In genomic region chr17:39814497-39814896, GRCh38 we compare ENCODE assay signal across 23 cellular contexts. TPM values are rescaled to one million over a fixed set of nuclear protein-coding genes. Genes with fewer than 3 reads are reported as not detected.
DNase-seq lines count a peak whose midpoint lies in the region; ATAC-seq and FAIRE-seq lines count a peak whose summit lies in the region.
"Had no signal": no experiment of that assay in that cellular context is flagged by ENCODE, and none has a peak within 500 bp of the region (broad histone marks: within the 10 kb centered on the region; RNA-seq: fewer than 3 reads in every experiment).

No MANE protein-coding gene starts in this region.

- H3K4me1 Mint-ChIP-seq in activated CD8-positive, alpha-beta memory T cell treated with anti-CD3 and anti-CD28 coated beads, Interleukin-2, amount 10 ng/mL, durations not matched to agents 7 days and 5 days, result peaks cover 65% of the 10 kb centered on the region
- H3K4me1 Mint-ChIP-seq in activated T-helper 17 cell treated with anti-CD3 and anti-CD28 coated beads, Interleukin-2, amount 50 U/mL, for 72 hours, result peaks cover 45% of the 10 kb centered on the region
- H3K4me1 Mint-ChIP-seq in natural killer cell treated with Interleukin-12 subunit alpha and Interleukin-12 subunit beta and Interleukin-15 and Interleukin-18, amount 100 ng/mL, for 72 hours (ENCODE audit: low read depth in 2 of 2), result peaks cover 46 to 66% of the 10 kb centered on the region in 2 donors

- no peak for ATAC-seq in activated CD8-positive, alpha-beta memory T cell treated with anti-CD3 and anti-CD28 coated beads, Interleukin-2, amount 10 ng/mL, durations not matched to agents 7 days and 5 days
- ATAC-seq in activated T-helper 17 cell treated with anti-CD3 and anti-CD28 coated beads, Interleukin-2, amount 50 U/mL, for 72 hours (replicated peaks), result no peak
- no peak for ATAC-seq in natural killer cell treated with Interleukin-12 subunit alpha and Interleukin-12 subunit beta and Interleukin-15 and Interleukin-18, amount 100 ng/mL, for 72 hours
- ATAC-seq in GM19397 (IDR thresholded peaks at IDR 0.05; ENCODE audit: unreplicated experiment) (no peak), HG03432 (IDR thresholded peaks at IDR 0.05; ENCODE audit: unreplicated experiment) (no peak)
- ATAC-seq: left colon, WTC11 had no signal

- no peaks in the 10 kb centered on the region for H3K27me3 Mint-ChIP-seq in activated CD8-positive, alpha-beta memory T cell treated with anti-CD3 and anti-CD28 coated beads, Interleukin-2, amount 10 ng/mL, durations not matched to agents 7 days and 5 days
- no peaks in the 10 kb centered on the region for H3K27me3 Mint-ChIP-seq in activated T-helper 17 cell treated with anti-CD3 and anti-CD28 coated beads, Interleukin-2, amount 50 U/mL, for 72 hours
- no peaks in the 10 kb centered on the region for H3K27me3 Mint-ChIP-seq in natural killer cell treated with Interleukin-12 subunit alpha and Interleukin-12 subunit beta and Interleukin-15 and Interleukin-18, amount 100 ng/mL, for 72 hours

- DNase-seq in activated CD8-positive, alpha-beta memory T cell treated with anti-CD3 and anti-CD28 coated beads, Interleukin-2, amount 10 ng/mL, durations not matched to agents 7 days and 5 days, result no peak
- DNase-seq in activated CD8-positive, alpha-beta memory T cell treated with anti-CD3 and anti-CD28 coated beads, Interleukin-2, amount 50 U/mL, for 4 hours, result no peak
- DNase-seq in GM18507 (ENCODE audit: extremely low spot score, insufficient read length, low read depth), result no peak
- no peak for DNase-seq in natural killer cell treated with Interleukin-12 subunit alpha and Interleukin-12 subunit beta and Interleukin-15 and Interleukin-18, amount 100 ng/mL, for 72 hours (ENCODE audit: low spot score)
- DNase-seq in activated CD4-positive, CD25-positive, alpha-beta regulatory T cell treated with anti-CD3 and anti-CD28 coated beads, Interleukin-2, amount 50 U/mL, for 72 hours, result no peak
- DNase-seq: dorsolateral prefrontal cortex, left colon, mesenchymal stem cell, NCI-H1105, NCI-H524, substantia nigra, T1000 had no signal

- no peak overlapping the region for H3K4me3 Mint-ChIP-seq in activated CD8-positive, alpha-beta memory T cell treated with anti-CD3 and anti-CD28 coated beads, Interleukin-2, amount 10 ng/mL, durations not matched to agents 7 days and 5 days
- H3K4me3 Mint-ChIP-seq in activated T-helper 17 cell treated with anti-CD3 and anti-CD28 coated beads, Interleukin-2, amount 50 U/mL, for 72 hours, result peak overlapping the region; percentile 87
- H3K4me3 Mint-ChIP-seq in natural killer cell treated with Interleukin-12 subunit alpha and Interleukin-12 subunit beta and Interleukin-15 and Interleukin-18, amount 100 ng/mL, for 72 hours, result peak overlapping the region; percentile 89
- H3K4me3 Mint-ChIP-seq: WTC11 had no signal

- no peaks in the 10 kb centered on the region for H3K9me3 Mint-ChIP-seq in activated CD8-positive, alpha-beta memory T cell treated with anti-CD3 and anti-CD28 coated beads, Interleukin-2, amount 10 ng/mL, durations not matched to agents 7 days and 5 days (ENCODE audit: low read depth)
- H3K9me3 Mint-ChIP-seq in activated T-helper 17 cell treated with anti-CD3 and anti-CD28 coated beads, Interleukin-2, amount 50 U/mL, for 72 hours, result no peaks in the 10 kb centered on the region
- H3K9me3 Mint-ChIP-seq in natural killer cell treated with Interleukin-12 subunit alpha and Interleukin-12 subunit beta and Interleukin-15 and Interleukin-18, amount 100 ng/mL, for 72 hours, result peaks cover 3% of the 10 kb centered on the region
- H3K9me3 Mint-ChIP-seq: WTC11 had no signal

- CTCF ChIA-PET in activated CD8-positive, alpha-beta memory T cell treated with anti-CD3 and anti-CD28 coated beads, Interleukin-2, amount 10 ng/mL, durations not matched to agents 7 days and 5 days (lab: Charles Lee), result interaction anchor here (0.8 to 2.8 kb wide), 6 partner anchors 9 to 193 kb away, joined by 3 to 9 read pairs (median 4); no protein-coding TSS in a partner anchor

- FAIRE-seq in GM18507 (lab: Jason Lieb, UNC), result peak; percentile 33
- FAIRE-seq: astrocyte, H1, RCC 7860 had no signal

- peak overlapping the region; percentile 87 for H3K27ac Mint-ChIP-seq in activated CD8-positive, alpha-beta memory T cell treated with anti-CD3 and anti-CD28 coated beads, Interleukin-2, amount 10 ng/mL, durations not matched to agents 7 days and 5 days
- peak overlapping the region; percentile 89 for H3K27ac Mint-ChIP-seq in activated T-helper 17 cell treated with anti-CD3 and anti-CD28 coated beads, Interleukin-2, amount 50 U/mL, for 72 hours
- peak overlapping the region; percentile 85 to 93 for H3K27ac Mint-ChIP-seq in natural killer cell treated with Interleukin-12 subunit alpha and Interleukin-12 subunit beta and Interleukin-15 and Interleukin-18, amount 100 ng/mL, for 72 hours
- H3K27ac Mint-ChIP-seq: WTC11 had no signal

- peaks cover 50% of the 10 kb centered on the region for H3K36me3 Mint-ChIP-seq in activated CD8-positive, alpha-beta memory T cell treated with anti-CD3 and anti-CD28 coated beads, Interleukin-2, amount 10 ng/mL, durations not matched to agents 7 days and 5 days
- H3K36me3 Mint-ChIP-seq in activated T-helper 17 cell treated with anti-CD3 and anti-CD28 coated beads, Interleukin-2, amount 50 U/mL, for 72 hours (ENCODE audit: low read depth), result peaks cover 88% of the 10 kb centered on the region
- peaks cover 9% of the 10 kb centered on the region for H3K36me3 Mint-ChIP-seq in natural killer cell treated with Interleukin-12 subunit alpha and Interleukin-12 subunit beta and Interleukin-15 and Interleukin-18, amount 100 ng/mL, for 72 hours
- H3K36me3 Mint-ChIP-seq: WTC11 had no signal

RNA-seq across cellular contexts. Expression of gene IKZF3, which starts 49.6 kb away (rescaled TPM):
- total RNA-seq in activated CD8-positive, alpha-beta memory T cell treated with anti-CD3 and anti-CD28 coated beads, Interleukin-2, amount 10 ng/mL, durations not matched to agents 7 days and 5 days, result 100 to 1,000 TPM in 1 of 2 experiments, 10 to 100 TPM in 1; 70.8 to 119 TPM
- 100 to 1,000 TPM in 1 of 2 donors, 10 to 100 TPM in 1; 55.0 to 119 TPM for total RNA-seq in activated T-helper 17 cell treated with anti-CD3 and anti-CD28 coated beads, Interleukin-2, amount 50 U/mL, for 72 hours
- total RNA-seq in natural killer cell treated with Interleukin-12 subunit alpha and Interleukin-12 subunit beta and Interleukin-15 and Interleukin-18, amount 100 ng/mL, for 72 hours, result 10 to 100 TPM; 65.5 to 80.9 TPM
- total RNA-seq: A673, myocyte, osteocyte had no signal

RNA-seq across cellular contexts. Expression of gene ZPBP2, which starts 53.5 kb away (rescaled TPM):
- total RNA-seq in activated CD8-positive, alpha-beta memory T cell treated with anti-CD3 and anti-CD28 coated beads, Interleukin-2, amount 10 ng/mL, durations not matched to agents 7 days and 5 days, result under 1 TPM in 1 of 2 experiments, not detected in 1; 0.19 TPM
- under 1 TPM; 0.53 to 0.67 TPM for total RNA-seq in activated T-helper 17 cell treated with anti-CD3 and anti-CD28 coated beads, Interleukin-2, amount 50 U/mL, for 72 hours
- total RNA-seq in natural killer cell treated with Interleukin-12 subunit alpha and Interleukin-12 subunit beta and Interleukin-15 and Interleukin-18, amount 100 ng/mL, for 72 hours, result not detected
- total RNA-seq: A673, astrocyte, dorsolateral prefrontal cortex, H1, left colon, myocyte, osteocyte, urinary bladder, WTC11 had no signal
